ENCODE assay signal across 19 cellular contexts in genomic region chr17:2120550-2121335, GRCh38.
A peak's percentile ranks its signal among the peaks of the same experiment; 100 is the strongest.
DNase-seq lines count a peak whose midpoint lies in the region; ATAC-seq, FAIRE-seq and TF ChIP-seq lines count a peak whose summit lies in the region.
"Had no signal": no experiment of that assay in that cellular context is flagged by ENCODE, and none has a peak within 500 bp of the region (broad histone marks: within the 10 kb centered on the region; RNA-seq: fewer than 3 reads in every experiment).

No MANE protein-coding gene starts in this region.

- in situ Hi-C loops in GM13976 (cut with MboI; ENCODE audit: low sequenced_read_pairs, unreplicated experiment) = no loop called here

- H3K27ac ChIP-seq in A549 = no peak overlapping the region
- H3K27ac ChIP-seq: suprapubic skin had no signal

- H3K4me3 ChIP-seq in A549 (no peak overlapping the region), fibroblast of mammary gland (ENCODE audit: control insufficient read depth, low read depth, low read length) (no peak overlapping the region)
- H3K4me3 ChIP-seq: suprapubic skin had no signal

- no peaks in the 10 kb centered on the region for H3K9me3 ChIP-seq in A549
- H3K9me3 ChIP-seq: suprapubic skin had no signal

- DNase-seq in A549 (ENCODE audit: low read depth in 1 of 2, low spot score in 1 of 2) (no peak), GM04503 (ENCODE audit: low read depth) (peak; percentile 69), NOMO-1 treated with dmso at 0.1 percent for 144 hours (lab: John Stamatoyannopoulos, UW; ENCODE audit: unreplicated experiment) (peak; percentile 58), fibroblast of mammary gland (ENCODE audit: low read depth) (peak; percentile 81), NCI-H345 treated with DMSO at 0.1 percent for 48 hours (lab: John Stamatoyannopoulos, UW; ENCODE audit: unreplicated experiment) (no peak), GM13976 (ENCODE audit: low spot score) (no peak), NCI-H1092 (lab: John Stamatoyannopoulos, UW) (no peak)
- DNase-seq: activated CD8-positive, alpha-beta T cell treated with anti-CD3 and anti-CD28 coated beads for 36 hours; Calu3; cortex of kidney; NCI-H1048; NCI-H2227 treated with DMSO at 0.1 percent for 48 hours; stimulated activated CD4-positive, alpha-beta T cell treated with anti-CD3 and anti-CD28 coated beads, Interleukin-1b, Interleukin-23, amount 100 ng/mL, for 48 hours had no signal

- TF ChIP-seq RAD21 in A549 (conservative IDR thresholded peaks at IDR 0.05 in 1 of 2, IDR thresholded peaks at IDR 0.05 in 1 of 2) = no peak

- POLR2A ChIA-PET in A549 (lab: Yijun Ruan, JAX) = no interaction called here

- peak; percentile 32 for FAIRE-seq in A549 (lab: Jason Lieb, UNC)
- FAIRE-seq: astrocyte had no signal

- peaks cover 4% of the 10 kb centered on the region; the same call in 2 of the 3 replicates for H3K4me1 ChIP-seq in A549

- TF ChIP-seq CTCF in A549 (IDR thresholded peaks at IDR 0.05) (no peak), fibroblast of mammary gland (conservative IDR thresholded peaks at IDR 0.05; ENCODE audit: control insufficient read depth, insufficient read depth, low read depth, low read length) (no peak), GM13976 (IDR thresholded peaks at IDR 0.05; ENCODE audit: borderline replicate concordance, control extremely low read depth, extremely low read depth, insufficient read depth, missing control alignments) (no peak)

- WGBS in A549 (ENCODE audit: missing lambda C conversion rate) = 91% methylated on average over 8 of the region's 8 CpGs

- H3K4me2 ChIP-seq in A549 = no peak overlapping the region

- TF ChIP-seq EP300 in A549 (IDR thresholded peaks at IDR 0.05) = no peak

- CTCF ChIA-PET in A549 (lab: Yijun Ruan, JAX) = interaction anchor here (0.6 to 3.2 kb wide), 10 partner anchors 9 to 137 kb away, joined by 3 to 18 read pairs (median 6); partner anchors contain the start of gene HIC1

- no peak for TF ChIP-seq POLR2A in A549 (IDR thresholded peaks at IDR 0.05; ENCODE audit: low read length)

- ATAC-seq in A549 (no peak), HG03469 (IDR thresholded peaks at IDR 0.05; ENCODE audit: unreplicated experiment) (no peak)
- ATAC-seq: activated CD8-positive, alpha-beta T cell treated with anti-CD3 and anti-CD28 coated beads for 36 hours; activated T-helper 17 cell treated with anti-CD3 and anti-CD28 coated beads, Interleukin-2, amount 50 U/mL, for 72 hours; esophagus mucosa; natural killer cell treated with Interleukin-12 subunit alpha and Interleukin-12 subunit beta and Interleukin-15 and Interleukin-18, amount 100 ng/mL, for 72 hours had no signal

TF ChIP-seq in A549, 52 proteins besides CTCF, POLR2A, EP300 and RAD21:
- TF ChIP-seq, protein P1, sequence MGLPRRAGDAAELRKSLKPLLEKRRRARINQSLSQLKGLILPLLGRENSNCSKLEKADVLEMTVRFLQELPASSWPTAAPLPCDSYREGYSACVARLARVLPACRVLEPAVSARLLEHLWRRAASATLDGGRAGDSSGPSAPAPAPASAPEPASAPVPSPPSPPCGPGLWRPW (IDR thresholded peaks at IDR 0.05) = no peak
- TF ChIP-seq, protein P2, sequence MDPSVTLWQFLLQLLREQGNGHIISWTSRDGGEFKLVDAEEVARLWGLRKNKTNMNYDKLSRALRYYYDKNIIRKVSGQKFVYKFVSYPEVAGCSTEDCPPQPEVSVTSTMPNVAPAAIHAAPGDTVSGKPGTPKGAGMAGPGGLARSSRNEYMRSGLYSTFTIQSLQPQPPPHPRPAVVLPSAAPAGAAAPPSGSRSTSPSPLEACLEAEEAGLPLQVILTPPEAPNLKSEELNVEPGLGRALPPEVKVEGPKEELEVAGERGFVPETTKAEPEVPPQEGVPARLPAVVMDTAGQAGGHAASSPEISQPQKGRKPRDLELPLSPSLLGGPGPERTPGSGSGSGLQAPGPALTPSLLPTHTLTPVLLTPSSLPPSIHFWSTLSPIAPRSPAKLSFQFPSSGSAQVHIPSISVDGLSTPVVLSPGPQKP (IDR thresholded peaks at IDR 0.05; ENCODE audit: low read depth, low read length) = no peak
- TF ChIP-seq MAFK (IDR thresholded peaks at IDR 0.05; ENCODE audit: partially characterized antibody) = peak; percentile 92
- no peak for TF ChIP-seq ZSCAN20 (CRISPR knock-in tag; IDR thresholded peaks at IDR 0.05)
TF ChIP-seq in A549: peak in this region for 1.

Comparison
In these comparisons a context has a peak if more than half of its experiments do, and no peak if none do; other contexts are left out.
1. DNase-seq: peak in GM04503 (single experiment), NOMO-1 treated with dmso at 0.1 percent for 144 hours (single experiment) and fibroblast of mammary gland (single experiment); none in A549 (0 of 2), NCI-H345 treated with DMSO at 0.1 percent for 48 hours (single experiment), GM13976 (single experiment) and NCI-H1092 (single experiment).